In genomic region chr7:100626530-100627237, GRCh38 we compare ENCODE assay signal across 8 cellular contexts.
DNase-seq lines count a peak whose midpoint lies in the region; ATAC-seq and TF ChIP-seq lines count a peak whose summit lies in the region.

No MANE protein-coding gene starts in this region.

- H3K9me3 Mint-ChIP-seq in central memory CD8-positive, alpha-beta T cell, result no peaks in the 10 kb centered on the region

- H3K4me3 Mint-ChIP-seq in central memory CD8-positive, alpha-beta T cell, result peak overlapping the region; percentile 73

- H3K4me3 ChIP-seq in GM12875 (ENCODE audit: low read depth, low read length), result peak overlapping the region; percentile 29

- peaks cover 5% of the 10 kb centered on the region for H3K36me3 Mint-ChIP-seq in central memory CD8-positive, alpha-beta T cell (ENCODE audit: insufficient read depth)

- peak; percentile 80 for ATAC-seq in HG02870 (IDR thresholded peaks at IDR 0.05; ENCODE audit: unreplicated experiment)
- peak; percentile 98 for ATAC-seq in central memory CD8-positive, alpha-beta T cell (replicated peaks; ENCODE audit: extremely low read depth, poor library complexity, severe bottlenecking)

- H3K27ac Mint-ChIP-seq in central memory CD8-positive, alpha-beta T cell (ENCODE audit: low read depth), result peak overlapping the region; percentile 38

- H3K4me1 Mint-ChIP-seq in central memory CD8-positive, alpha-beta T cell, result peaks cover 32% of the 10 kb centered on the region

- no peaks in the 10 kb centered on the region for H3K27me3 Mint-ChIP-seq in central memory CD8-positive, alpha-beta T cell

- TF ChIP-seq CTCF in GM12875 (IDR thresholded peaks at IDR 0.05; ENCODE audit: borderline replicate concordance, insufficient read depth, low read depth, low read length), result no peak

- DNase-seq in NCI-H2196 (lab: John Stamatoyannopoulos, UW; ENCODE audit: unreplicated experiment) (peak; percentile 78), kidney tubule cell (ENCODE audit: low spot score) (peak; percentile 79), NOMO-1 treated with dmso at 0.1 percent for 144 hours (lab: John Stamatoyannopoulos, UW; ENCODE audit: unreplicated experiment) (no peak)
- peak; percentile 77 for DNase-seq in activated CD4-positive, CD25-positive, alpha-beta regulatory T cell treated with anti-CD3 and anti-CD28 coated beads, Interleukin-2, amount 50 U/mL, for 72 hours
- DNase-seq in central memory CD8-positive, alpha-beta T cell (ENCODE audit: low spot score in 2 of 2), result peak; percentile 61 to 76
- DNase-seq in stimulated activated CD4-positive, alpha-beta T cell treated with anti-CD3 and anti-CD28 coated beads, Interleukin-2, amount 100 ng/mL, for 4 hours (ENCODE audit: low read depth), result peak; percentile 84
